In genomic region chr11:115581871-115582639, GRCh38 we compare ENCODE assay signal across 9 cellular contexts.
A peak's percentile ranks its signal among the peaks of the same experiment; 100 is the strongest.
DNase-seq lines count a peak whose midpoint lies in the region; ATAC-seq and TF ChIP-seq lines count a peak whose summit lies in the region.
"Had no signal": no experiment of that assay in that cellular context is flagged by ENCODE, and none has a peak within 500 bp of the region (broad histone marks: within the 10 kb centered on the region; RNA-seq: fewer than 3 reads in every experiment).

No MANE protein-coding gene starts in this region.

- intact Hi-C loops in left colon (cut with DNase I, micrococcal nuclease), result no loop called here
- intact Hi-C loops in aorta (cut with DNase I), result no loop called here

- no peaks in the 10 kb centered on the region for H3K36me3 ChIP-seq in BJ (ENCODE audit: control insufficient read depth, insufficient read depth, low read length)
- H3K36me3 ChIP-seq in RWPE2 (ENCODE audit: low read depth), result no peaks in the 10 kb centered on the region
- H3K36me3 ChIP-seq in aorta (ENCODE audit: control insufficient read depth in 1 of 2, insufficient read depth in 2 of 2, low read length in 1 of 2), result no peaks in the 10 kb centered on the region

- H3K27me3 ChIP-seq in BJ (ENCODE audit: control insufficient read depth, insufficient read depth, low read length) (peaks cover 2% of the 10 kb centered on the region; the same call in 1 of the 2 replicates), RWPE2 (ENCODE audit: insufficient read depth, poor library complexity, severe bottlenecking) (no peaks in the 10 kb centered on the region), aorta (ENCODE audit: control insufficient read depth in 1 of 2, insufficient read depth in 2 of 2, low read length in 1 of 2) (no peaks in the 10 kb centered on the region)

- H3K27ac ChIP-seq in RWPE2 (ENCODE audit: poor library complexity, severe bottlenecking), result peak overlapping the region; percentile 10
- H3K27ac ChIP-seq in aorta (ENCODE audit: low read depth in 1 of 2, low read length in 2 of 2), result no peak overlapping the region

- 64 to 72% methylated on average over 20 of the region's 20 CpGs for WGBS in aorta, 2 donors

- TF ChIP-seq CTCF in BJ (IDR thresholded peaks at IDR 0.05; ENCODE audit: insufficient read depth, low read depth, low read length), result 0 out of 2 replicates have a peak, but pooled peaks have one; percentile 16
- no peak for TF ChIP-seq CTCF in RWPE2 (IDR thresholded peaks at IDR 0.05; ENCODE audit: poor library complexity, severe bottlenecking)

- CTCF ChIA-PET in BJ (lab: Yijun Ruan, JAX), result no interaction called here

- H3K9me3 ChIP-seq in RWPE2 (ENCODE audit: severe bottlenecking) (no peaks in the 10 kb centered on the region), aorta (ENCODE audit: control insufficient read depth, low read length) (no peaks in the 10 kb centered on the region)

- no peak overlapping the region for H3K4me3 ChIP-seq in BJ (ENCODE audit: low read depth, low read length)
- no peak overlapping the region for H3K4me3 ChIP-seq in RWPE2 (ENCODE audit: severe bottlenecking)
- H3K4me3 ChIP-seq in aorta (ENCODE audit: low read length in 2 of 2), result no peak overlapping the region

- H3K4me1 ChIP-seq in RWPE2 (ENCODE audit: insufficient read depth, poor library complexity, severe bottlenecking), result peaks cover 7% of the 10 kb centered on the region
- no peaks in the 10 kb centered on the region for H3K4me1 ChIP-seq in aorta (ENCODE audit: control insufficient read depth in 1 of 2, insufficient read depth in 2 of 2, low read length in 2 of 2)

- POLR2A ChIA-PET in BJ (lab: Charles Lee), result no interaction called here

- no peak for DNase-seq in BJ (ENCODE audit: low read depth)
- peak; percentile 73 for DNase-seq in NCI-H1092 treated with DMSO at 0.1 percent for 48 hours (lab: John Stamatoyannopoulos, UW)
- no peak for DNase-seq in RWPE2 (ENCODE audit: low spot score)
- peak; percentile 32 to 34 for DNase-seq in left colon
- no peak for DNase-seq in stimulated activated CD4-positive, alpha-beta T cell treated with anti-CD3 and anti-CD28 coated beads, Interleukin-1b, Interleukin-23, amount 100 ng/mL, for 48 hours
- DNase-seq in aorta, result no peak
- no peak for DNase-seq in NCI-H1930 (lab: John Stamatoyannopoulos, UW)
- DNase-seq: effector CD4-positive, alpha-beta T cell had no signal

- ATAC-seq in RWPE2 (ENCODE audit: low read depth) (peak; percentile 44; the same call in 2 of the 3 replicates), left colon (peak; percentile 99), aorta (ENCODE audit: low FRiP score) (no peak), HG03135 (IDR thresholded peaks at IDR 0.05; ENCODE audit: unreplicated experiment) (no peak)

Comparison
In these comparisons a context has a peak if more than half of its experiments do, and no peak if none do; other contexts are left out.
1. DNase-seq: peak in NCI-H1092 treated with DMSO at 0.1 percent for 48 hours (single experiment) and left colon (2 of 2); none in BJ (single experiment), RWPE2 (single experiment), stimulated activated CD4-positive, alpha-beta T cell treated with anti-CD3 and anti-CD28 coated beads, Interleukin-1b, Interleukin-23, amount 100 ng/mL, for 48 hours (single experiment), aorta (0 of 2) and NCI-H1930 (0 of 2).
2. ATAC-seq: peak in RWPE2 (single experiment) and left colon (single experiment); none in aorta (single experiment) and HG03135 (single experiment).